33 cellular contexts compared by ENCODE assay signal in genomic region chr20:25480797-25481196, GRCh38.
"Had no signal": no experiment of that assay in that cellular context is flagged by ENCODE, and none has a peak within 500 bp of the region (broad histone marks: within the 10 kb centered on the region; RNA-seq: fewer than 3 reads in every experiment).

No MANE protein-coding gene starts in this region.

- H3K9me3 ChIP-seq: adrenal gland, body of pancreas, breast epithelium had no signal

- DNase-seq: activated B cell treated with CpG ODN at 0.5 μM for 24 hours; activated CD4-positive, alpha-beta memory T cell treated with anti-CD3 and anti-CD28 coated beads for 36 hours; activated CD4-positive, alpha-beta T cell treated with anti-CD3 and anti-CD28 coated beads for 4 hours; activated CD4-positive, alpha-beta T cell treated with anti-CD3 and anti-CD28 coated beads, Interleukin-2, amount 10 ng/mL, durations not matched to agents 24 days and 14 days; activated CD4-positive, alpha-beta T cell treated with anti-CD3 and anti-CD28 coated beads, Interleukin-2, amount 50 U/mL, for 1 hour; activated CD4-positive, alpha-beta T cell treated with anti-CD3 and anti-CD28 coated beads, Interleukin-2, amount 50 U/mL, for 4 hours; activated CD4-positive, CD25-positive, alpha-beta regulatory T cell treated with anti-CD3 and anti-CD28 coated beads, Interleukin-2, amount 50 U/mL, for 72 hours; activated CD8-positive, alpha-beta memory T cell treated with anti-CD3 and anti-CD28 coated beads, Interleukin-2, amount 50 U/mL, for 4 hours; activated CD8-positive, alpha-beta T cell treated with anti-CD3 and anti-CD28 coated beads for 36 hours; activated effector memory CD4-positive, alpha-beta T cell treated with anti-CD3 and anti-CD28 coated beads, Interleukin-2, amount 50 U/mL, for 16 hours; activated gamma-delta T cell treated with Interleukin-2 at 50 U/mL for 16 hours; activated naive CD4-positive, alpha-beta T cell; activated naive CD4-positive, alpha-beta T cell treated with anti-CD3 and anti-CD28 coated beads for 36 hours; activated naive CD4-positive, alpha-beta T cell treated with anti-CD3 and anti-CD28 coated beads, Interleukin-2, amount 50 U/mL, for 16 hours; activated naive CD8-positive, alpha-beta T cell treated with anti-CD3 and anti-CD28 coated beads for 36 hours; activated T-cell treated with anti-CD3 and anti-CD28 coated beads for 4 hours; activated T-cell treated with anti-CD3 and anti-CD28 coated beads, Interleukin-2, amount 50 U/mL, for 1 hour; activated T-cell treated with anti-CD3 and anti-CD28 coated beads, Interleukin-2, amount 50 U/mL, for 4 hours; activated T-cell treated with anti-CD3 and anti-CD28 coated beads, Interleukin-2, amount 50 U/mL, for 72 hours; adrenal gland; amniotic stem cell; body of pancreas; brain microvascular endothelial cell; central memory CD4-positive, alpha-beta T cell; T-helper 1 cell; T-helper 2 cell; T-helper 9 cell had no signal

- H3K27ac ChIP-seq: adrenal gland, body of pancreas, brain microvascular endothelial cell, breast epithelium, VCaP had no signal

- ATAC-seq: activated CD8-positive, alpha-beta T cell treated with anti-CD3 and anti-CD28 coated beads for 36 hours; activated naive CD4-positive, alpha-beta T cell treated with anti-CD3 and anti-CD28 coated beads, Interleukin-2, amount 50 U/mL, for 72 hours; activated T-cell treated with anti-CD3 and anti-CD28 coated beads, Interleukin-2, amount 50 U/mL, for 4 hours; activated T-cell treated with anti-CD3 and anti-CD28 coated beads, Interleukin-2, amount 50 U/mL, for 72 hours; activated T-helper 17 cell treated with anti-CD3 and anti-CD28 coated beads, Interleukin-2, amount 50 U/mL, for 72 hours; body of pancreas had no signal

- H3K36me3 ChIP-seq: breast epithelium had no signal

- FAIRE-seq: astrocyte, TTC549 had no signal

- H3K27me3 ChIP-seq: adrenal gland, body of pancreas, brain microvascular endothelial cell, breast epithelium had no signal

- H3K4me3 ChIP-seq: adrenal gland, body of pancreas, breast epithelium had no signal

- H3K4me1 ChIP-seq: adrenal gland, body of pancreas, breast epithelium had no signal
